10 cellular contexts compared by ENCODE assay signal in the genomic region with DNA sequence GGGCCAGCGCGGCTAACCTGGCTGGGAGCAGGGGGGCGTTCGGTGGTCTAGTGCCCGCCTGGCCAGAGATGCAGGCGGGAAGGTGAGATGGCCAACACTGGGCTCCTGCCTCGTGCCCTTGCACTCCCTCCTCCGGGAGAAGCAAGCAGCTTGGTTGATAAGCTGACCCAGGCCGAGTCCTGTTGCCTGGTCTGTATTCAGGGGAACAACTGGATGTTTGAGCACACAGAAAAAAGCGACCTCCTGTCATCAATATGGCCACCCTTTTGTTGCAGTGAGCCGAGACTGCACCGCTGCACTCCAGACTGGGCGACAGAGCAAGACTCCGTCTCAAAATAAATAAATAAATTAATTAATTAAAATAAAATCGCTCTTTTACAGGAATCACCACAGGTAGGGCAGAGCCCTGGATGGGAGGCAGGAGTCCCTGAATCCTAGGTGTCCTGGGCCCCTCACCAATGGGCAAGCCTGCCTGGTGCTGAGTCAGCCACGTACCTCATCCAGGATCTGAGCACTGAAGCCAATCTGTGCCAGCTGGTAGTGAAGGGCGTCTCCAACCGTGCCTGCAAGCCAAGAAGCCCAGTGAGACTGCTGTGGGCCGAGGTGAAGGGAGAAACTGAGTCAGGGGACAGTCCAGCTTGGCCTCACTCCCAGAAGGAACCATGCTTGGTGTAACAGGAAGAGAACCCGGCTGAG. TPM values are rescaled to one million over a fixed set of nuclear protein-coding genes. Genes with fewer than 3 reads are reported as not detected.
DNase-seq lines count a peak whose midpoint lies in the region; ATAC-seq, FAIRE-seq and TF ChIP-seq lines count a peak whose summit lies in the region.
"Had no signal": no experiment of that assay in that cellular context is flagged by ENCODE, and none has a peak within 500 bp of the region (broad histone marks: within the 10 kb centered on the region; RNA-seq: fewer than 3 reads in every experiment).

No MANE protein-coding gene starts in this region.

- no peak overlapping the region for H3K4ac ChIP-seq in H1 (replicated peaks; ENCODE audit: insufficient read length, low read depth, low read length)

- 58% methylated on average over 18 of the region's 20 CpGs; no CpG with 5 or more reads in 1 of the 2 experiments for WGBS in H1 (ENCODE audit: extremely low coverage in 1 of 2, insufficient coverage in 1 of 2, insufficient read length in 1 of 2, insufficient replicate concordance in 2 of 2, low coverage in 1 of 2, low lambda C conversion rate in 2 of 2, missing lambda C conversion rate in 1 of 2), 2 experiments

- TF ChIP-seq CTCF in H1 (IDR thresholded peaks at IDR 0.05; ENCODE audit: control extremely low read depth in 1 of 3, insufficient read depth in 1 of 3, low read depth in 1 of 3, low read length in 3 of 3) (no peak), osteoblast (IDR thresholded peaks at IDR 0.05; ENCODE audit: extremely low read depth, low read depth, low read length) (no peak)

- H3K27me3 ChIP-seq in MG63 (no peaks in the 10 kb centered on the region), H1 (replicated peaks in 1 of 4; ENCODE audit: control insufficient read depth in 3 of 4, extremely low read depth in 1 of 4, insufficient read depth in 3 of 4, low read length in 3 of 4) (no peaks in the 10 kb centered on the region), osteoblast (ENCODE audit: insufficient read depth, low read length) (no peaks in the 10 kb centered on the region)

- peak overlapping the region; percentile 84 for H4K8ac ChIP-seq in H1 (ENCODE audit: extremely low read depth, insufficient read depth, low read length)

- no peak overlapping the region for H3K4me3 ChIP-seq in MG63
- peak overlapping the region; percentile 57 to 73 (median 66) for H3K4me3 ChIP-seq in H1 (ENCODE audit: extremely low read depth in 1 of 4, insufficient read depth in 2 of 4, low read depth in 3 of 4, low read length in 4 of 4)
- H3K4me3 ChIP-seq in osteoblast (ENCODE audit: insufficient read depth, low read length) = no peak overlapping the region

- H2AFZ ChIP-seq in H1 (ENCODE audit: low read length) (no peak overlapping the region; the same call in 1 of the 2 replicates), osteoblast (ENCODE audit: low read length) (no peak overlapping the region)

- peak overlapping the region; percentile 66; the same call in 1 of the 2 replicates for H2BK5ac ChIP-seq in H1 (ENCODE audit: low read depth, low read length)

- peak overlapping the region; percentile 11; the same call in 1 of the 2 replicates for H2AK5ac ChIP-seq in H1 (ENCODE audit: low read depth, low read length)

- H2BK20ac ChIP-seq in H1 (ENCODE audit: low read length) = no peak overlapping the region

- H3K18ac ChIP-seq in H1 (ENCODE audit: extremely low read depth, low read length) = peak overlapping the region; percentile 78; the same call in 1 of the 2 replicates

- H3K79me1 ChIP-seq in H1 (ENCODE audit: low read depth, low read length) = no peaks in the 10 kb centered on the region

- H3K9me3 ChIP-seq in MG63 = no peaks in the 10 kb centered on the region
- H3K9me3 ChIP-seq in H1 (ENCODE audit: insufficient read depth in 2 of 2, low read depth in 1 of 2, low read length in 1 of 2) = peaks cover 0 to 3% of the 10 kb centered on the region in 2 experiments; a peak in 1 of 4 replicates
- H3K9me3 ChIP-seq in osteoblast (ENCODE audit: low read depth, low read length) = peaks cover 3% of the 10 kb centered on the region

- peak overlapping the region; percentile 89 to 96 for H3K4me2 ChIP-seq in H1 (ENCODE audit: insufficient read depth in 1 of 2, low read depth in 2 of 2, low read length in 2 of 2)
- H3K4me2 ChIP-seq in osteoblast (ENCODE audit: insufficient read depth, low read length) = no peak overlapping the region

- peak overlapping the region; percentile 60; the same call in 1 of the 2 replicates for H3K27ac ChIP-seq in H1 (ENCODE audit: low read depth, low read length)
- no peak overlapping the region for H3K27ac ChIP-seq in osteoblast (ENCODE audit: low read depth, low read length)
- H3K27ac ChIP-seq: RWPE1 had no signal

- H2BK15ac ChIP-seq in H1 (ENCODE audit: low read length) = no peak overlapping the region

- no peak for TF ChIP-seq RAD21 in H1 (IDR thresholded peaks at IDR 0.05 in 1 of 2, conservative IDR thresholded peaks at IDR 0.05 in 1 of 2; ENCODE audit: low read depth in 2 of 2, low read length in 2 of 2)

- DNase-seq in DMS79 (lab: John Stamatoyannopoulos, UW) = peak; percentile 61
- peak; percentile 14 for DNase-seq in MG63
- DNase-seq in H1 (ENCODE audit: low read depth in 1 of 2, low spot score in 2 of 2) = no peak
- DNase-seq in osteoblast (ENCODE audit: insufficient read length, low spot score, missing footprints) = peak; percentile 56
- DNase-seq in stimulated activated CD4-positive, alpha-beta T cell treated with anti-CD3 and anti-CD28 coated beads, Interleukin-2, amount 100 ng/mL, for 48 hours = no peak
- DNase-seq: posterior cingulate gyrus had no signal

- H3K4me1 ChIP-seq in H1 (replicated peaks in 1 of 4; ENCODE audit: control insufficient read depth in 3 of 4, insufficient read depth in 4 of 4, low read length in 3 of 4) (peaks cover 0 to 5% (median 3%) of the 10 kb centered on the region in 4 experiments; a peak in 4 of 7 replicates), osteoblast (ENCODE audit: insufficient read depth, low read length) (no peaks in the 10 kb centered on the region)

- no peak overlapping the region for H3K23ac ChIP-seq in H1 (ENCODE audit: insufficient read length)

- ATAC-seq in GM21576 (IDR thresholded peaks at IDR 0.05; ENCODE audit: unreplicated experiment) = no peak
- ATAC-seq in HG02588 (IDR thresholded peaks at IDR 0.05; ENCODE audit: unreplicated experiment) = no peak
- no peak for ATAC-seq in HG03457 (IDR thresholded peaks at IDR 0.05; ENCODE audit: unreplicated experiment)

- peak overlapping the region; percentile 80 for H3K56ac ChIP-seq in H1 (replicated peaks; ENCODE audit: insufficient read length, low read depth, low read length)

- peak overlapping the region; percentile 57 to 78 (median 72) for H3K9ac ChIP-seq in H1 (replicated peaks in 1 of 4; ENCODE audit: extremely low read depth in 1 of 4, low read depth in 3 of 4, low read length in 3 of 4)

- H4K5ac ChIP-seq in H1 (ENCODE audit: insufficient read length, low read depth, low read length) = peak overlapping the region; percentile 75

- H3K23me2 ChIP-seq in H1 (ENCODE audit: low read depth, low read length) = peaks cover 4% of the 10 kb centered on the region; the same call in 1 of the 2 replicates

- H3K79me2 ChIP-seq in H1 (ENCODE audit: control insufficient read depth in 1 of 2, insufficient read depth in 2 of 2, low read length in 2 of 2) (no peaks in the 10 kb centered on the region), osteoblast (ENCODE audit: insufficient read depth, low read length) (no peaks in the 10 kb centered on the region)

- H4K20me1 ChIP-seq in H1 (replicated peaks in 1 of 2; ENCODE audit: control insufficient read depth in 1 of 2, insufficient read depth in 2 of 2, low read length in 2 of 2) (no peaks in the 10 kb centered on the region), osteoblast (ENCODE audit: insufficient read depth, low read length) (no peaks in the 10 kb centered on the region)

- CTCF ChIA-PET in H1 (lab: Charles Lee; ENCODE audit: partially characterized antibody) = interaction anchor here (0.6 to 2.1 kb wide), 7 partner anchors 17 to 1446 kb away, joined by 3 to 11 read pairs (median 4); no protein-coding TSS in a partner anchor

- TF ChIP-seq EP300 in H1 (IDR thresholded peaks at IDR 0.05; ENCODE audit: borderline replicate concordance in 1 of 2, low read depth in 2 of 2, low read length in 2 of 2) = no peak

- H3K14ac ChIP-seq in H1 (ENCODE audit: insufficient read length) = no peak overlapping the region

- peak overlapping the region; percentile 30 for H2BK12ac ChIP-seq in H1 (ENCODE audit: low read depth, low read length)

- peak overlapping the region; percentile 72 for H4K91ac ChIP-seq in H1 (replicated peaks; ENCODE audit: insufficient read length, low read length)

- no peak for FAIRE-seq in H1 (lab: Jason Lieb, UNC)

- H3K36me3 ChIP-seq in MG63 (no peaks in the 10 kb centered on the region), H1 (ENCODE audit: control insufficient read depth in 2 of 4, insufficient read depth in 4 of 4, low read length in 3 of 4) (no peaks in the 10 kb centered on the region), osteoblast (ENCODE audit: insufficient read depth, low read length) (no peaks in the 10 kb centered on the region)

- no peak overlapping the region for H2BK120ac ChIP-seq in H1 (replicated peaks; ENCODE audit: low read depth, low read length)

- POLR2A ChIA-PET in H1 (lab: Charles Lee; ENCODE audit: partially characterized antibody) = interaction anchor here (0.6 to 1.4 kb wide), 2 partner anchors 90 to 1433 kb away, joined by 3 read pairs; no protein-coding TSS in a partner anchor

- 0 out of 3 replicates have a peak, but pooled peaks of 1 of the 2 experiments have one; percentile 26 for TF ChIP-seq POLR2A in H1 (IDR thresholded peaks at IDR 0.05; ENCODE audit: control extremely low read depth in 1 of 2, low read depth in 2 of 2, low read length in 2 of 2)

RNA-seq across cellular contexts. Expression of a gene that starts 31.8 kb away (rescaled TPM):
- total RNA-seq in MG63 (2014; rRNA removed; shearing (Covaris generic); ENCODE audit: low replicate concordance) = 6.9 and 13.0 TPM in 2 replicates
- total RNA-seq in H1 (2021; fragmentation: NEBNext Ultra II Directional; extraction: Animal tissue kit (Norgen Biotek cat#: 25700)) = 29.4 and 29.5 TPM in 2 replicates
- polyA plus RNA-seq in H1 (2011; rRNA removed) = 7.8 and 12.0 TPM in 2 replicates
- polyA plus RNA-seq in H1 (2011; cell fraction: cytosol; rRNA removed) = 10.7 TPM
- polyA plus RNA-seq in H1 (2011; cell fraction: nucleus; rRNA removed) = 9.1 TPM
- polyA plus RNA-seq in H1 (2012, experiment 1 of 2) = 13.2 to 14.6 TPM (median 13.7 TPM) in 4 replicates
- 12.1 TPM for polyA plus RNA-seq in H1 (2012, experiment 2 of 2)
- polyA plus RNA-seq in H1 (2013, experiment 1 of 2) = 15.4 TPM
- polyA plus RNA-seq in H1 (2013, experiment 2 of 2) = 15.4 TPM
- 22.0 and 22.5 TPM in 2 replicates for polyA minus RNA-seq in H1 (2011; rRNA and poly(A)+ RNA removed)
- 20.5 TPM for polyA minus RNA-seq in H1 (2011; cell fraction: cytosol; rRNA and poly(A)+ RNA removed)
- polyA minus RNA-seq in H1 (2011; cell fraction: nucleus; rRNA and poly(A)+ RNA removed) = 18.7 TPM
- total RNA-seq in osteoblast = 1.4 and 1.5 TPM in 2 replicates

RNA-seq across cellular contexts. Expression of a gene that starts 45.5 kb away (rescaled TPM):
- 8.4 and 16.9 TPM in 2 replicates for total RNA-seq in MG63 (2014; rRNA removed; shearing (Covaris generic); ENCODE audit: low replicate concordance)
- 23.2 and 24.5 TPM in 2 replicates for total RNA-seq in H1 (2021; fragmentation: NEBNext Ultra II Directional; extraction: Animal tissue kit (Norgen Biotek cat#: 25700))
- 25.5 and 43.1 TPM in 2 replicates for polyA plus RNA-seq in H1 (2011; rRNA removed)
- 45.3 TPM for polyA plus RNA-seq in H1 (2011; cell fraction: cytosol; rRNA removed)
- polyA plus RNA-seq in H1 (2011; cell fraction: nucleus; rRNA removed) = 16.3 TPM
- polyA plus RNA-seq in H1 (2012, experiment 1 of 2) = 27.5 to 44.4 TPM (median 35.7 TPM) in 4 replicates
- 28.9 TPM for polyA plus RNA-seq in H1 (2012, experiment 2 of 2)
- polyA plus RNA-seq in H1 (2013, experiment 1 of 2) = 35.8 TPM
- polyA plus RNA-seq in H1 (2013, experiment 2 of 2) = 35.5 TPM
- 7.4 and 9.9 TPM in 2 replicates for polyA minus RNA-seq in H1 (2011; rRNA and poly(A)+ RNA removed)
- polyA minus RNA-seq in H1 (2011; cell fraction: cytosol; rRNA and poly(A)+ RNA removed) = 5.1 TPM
- polyA minus RNA-seq in H1 (2011; cell fraction: nucleus; rRNA and poly(A)+ RNA removed) = 15.9 TPM
- 10.5 and 12.4 TPM in 2 replicates for total RNA-seq in osteoblast

RNA-seq across cellular contexts. Expression of a gene that starts 59.5 kb away (rescaled TPM):
- total RNA-seq in MG63 (2014; rRNA removed; shearing (Covaris generic); ENCODE audit: low replicate concordance) = 12.0 and 12.3 TPM in 2 replicates
- 15.5 and 15.6 TPM in 2 replicates for total RNA-seq in H1 (2021; fragmentation: NEBNext Ultra II Directional; extraction: Animal tissue kit (Norgen Biotek cat#: 25700))
- 12.0 and 14.2 TPM in 2 replicates for polyA plus RNA-seq in H1 (2011; rRNA removed)
- polyA plus RNA-seq in H1 (2011; cell fraction: cytosol; rRNA removed) = 11.7 TPM
- 16.5 TPM for polyA plus RNA-seq in H1 (2011; cell fraction: nucleus; rRNA removed)
- 12.6 to 18.3 TPM (median 15.5 TPM) in 4 replicates for polyA plus RNA-seq in H1 (2012, experiment 1 of 2)
- polyA plus RNA-seq in H1 (2012, experiment 2 of 2) = 17.0 TPM
- polyA plus RNA-seq in H1 (2013, experiment 1 of 2) = 9.6 TPM
- polyA plus RNA-seq in H1 (2013, experiment 2 of 2) = 10.6 TPM
- polyA minus RNA-seq in H1 (2011; rRNA and poly(A)+ RNA removed) = 11.4 and 14.2 TPM in 2 replicates
- 6.0 TPM for polyA minus RNA-seq in H1 (2011; cell fraction: cytosol; rRNA and poly(A)+ RNA removed)
- polyA minus RNA-seq in H1 (2011; cell fraction: nucleus; rRNA and poly(A)+ RNA removed) = 6.3 TPM
- 0.36 TPM in 1 of 2 replicates, not detected in the other for total RNA-seq in osteoblast

Comparison
In these comparisons a context has a peak if more than half of its experiments do, and no peak if none do; other contexts are left out.
1. DNase-seq: peak in DMS79 (single experiment), MG63 (single experiment) and osteoblast (single experiment); none in H1 (0 of 2) and stimulated activated CD4-positive, alpha-beta T cell treated with anti-CD3 and anti-CD28 coated beads, Interleukin-2, amount 100 ng/mL, for 48 hours (0 of 2).
2. H3K4me3 ChIP-seq: peak in H1 (4 of 4); none in MG63 (single experiment) and osteoblast (single experiment).